9 cellular contexts compared by ENCODE assay signal in the genomic region with DNA sequence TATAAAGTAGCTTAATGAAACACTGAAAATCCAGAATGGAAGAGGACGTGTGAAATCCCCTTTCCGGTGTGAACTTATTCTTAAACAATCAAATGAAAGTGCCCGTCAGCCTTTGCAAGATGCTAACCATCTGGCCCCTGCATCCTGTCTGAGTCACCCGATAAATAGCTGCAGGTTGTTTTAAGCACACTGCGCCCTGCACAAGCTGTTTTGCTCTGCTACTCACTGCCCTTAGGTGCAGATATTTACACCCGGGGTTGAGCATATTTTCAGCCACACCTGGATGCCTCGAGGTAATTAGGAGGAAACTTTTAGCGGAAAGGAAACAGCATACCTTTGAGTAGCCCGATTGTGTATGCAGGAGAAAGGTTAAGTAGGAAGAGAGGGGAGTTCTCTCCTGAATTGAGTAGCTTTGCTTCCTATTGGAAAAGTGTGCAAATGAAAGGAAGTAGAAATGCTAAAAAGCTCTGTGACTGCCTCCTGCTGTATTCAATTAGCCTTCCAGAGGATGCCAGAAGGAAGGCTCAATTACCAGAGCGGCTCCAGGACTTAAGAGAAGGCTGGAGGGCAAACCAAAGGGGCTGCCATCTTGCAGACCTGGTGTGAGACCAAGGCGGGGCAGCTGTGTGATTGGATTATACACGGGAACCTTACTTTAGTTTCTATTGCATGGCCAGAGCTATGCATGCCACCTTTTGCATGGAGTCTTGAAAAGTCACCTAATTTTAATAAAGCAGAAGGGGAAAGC. TPM values are rescaled to one million over a fixed set of nuclear protein-coding genes. Genes with fewer than 3 reads are reported as not detected.
DNase-seq lines count a peak whose midpoint lies in the region; ATAC-seq, FAIRE-seq and TF ChIP-seq lines count a peak whose summit lies in the region.
"Had no signal": no experiment of that assay in that cellular context is flagged by ENCODE, and none has a peak within 500 bp of the region (broad histone marks: within the 10 kb centered on the region; RNA-seq: fewer than 3 reads in every experiment).

No MANE protein-coding gene starts in this region.

- H3K9me3 ChIP-seq in colonic mucosa: no peaks in the 10 kb centered on the region
- H3K9me3 ChIP-seq in stomach smooth muscle (ENCODE audit: control insufficient read depth in 2 of 2, low read length in 2 of 2): no peaks in the 10 kb centered on the region

- no peak for TF ChIP-seq CTCF in colonic mucosa (IDR thresholded peaks at IDR 0.05)

- H3K36me3 ChIP-seq in colonic mucosa (no peaks in the 10 kb centered on the region), stomach smooth muscle (ENCODE audit: control insufficient read depth in 2 of 2, insufficient read depth in 2 of 2, low read length in 2 of 2) (no peaks in the 10 kb centered on the region)

- intact Hi-C loops in colonic mucosa (cut with DNase I): no loop called here

- H3K4me3 ChIP-seq in colonic mucosa (no peak overlapping the region), stomach smooth muscle (ENCODE audit: low read length in 2 of 2) (peak overlapping the region; percentile 47 to 54)

- H3K9ac ChIP-seq in colonic mucosa (ENCODE audit: low read depth in 2 of 2, low read length in 2 of 2) (no peak overlapping the region), stomach smooth muscle (ENCODE audit: low read length in 2 of 2) (no peak overlapping the region)

- TF ChIP-seq POLR2A in GM12891 (IDR thresholded peaks at IDR 0.05; ENCODE audit: low read depth, low read length): no peak

- H3K27me3 ChIP-seq in colonic mucosa (no peaks in the 10 kb centered on the region), stomach smooth muscle (ENCODE audit: control insufficient read depth in 1 of 2, insufficient read depth in 2 of 2, low read length in 2 of 2) (no peaks in the 10 kb centered on the region)

- H3K27ac ChIP-seq in colonic mucosa (peak overlapping the region; percentile 13), stomach smooth muscle (ENCODE audit: low read length) (no peak overlapping the region)

- DNase-seq in NCI-H1436 (lab: John Stamatoyannopoulos, UW) (peak; percentile 18), NCI-H1436 treated with DMSO at 0.1 percent for 48 hours (lab: John Stamatoyannopoulos, UW) (no peak), NCI-H82 (lab: John Stamatoyannopoulos, UW) (peak; percentile 81), colonic mucosa (peak; percentile 38), NCI-H2227 (lab: John Stamatoyannopoulos, UW; ENCODE audit: unreplicated experiment) (no peak), GM12891 (ENCODE audit: insufficient read length, low spot score) (no peak)

- FAIRE-seq in GM12891 (lab: Jason Lieb, UNC): no peak
- FAIRE-seq: TTC549 had no signal

- peak; percentile 77 for ATAC-seq in HG02759 (IDR thresholded peaks at IDR 0.05; ENCODE audit: unreplicated experiment)

- H3K4me1 ChIP-seq in colonic mucosa (peaks cover 4% of the 10 kb centered on the region), stomach smooth muscle (ENCODE audit: control insufficient read depth, insufficient read depth, low read length) (peaks cover 14% of the 10 kb centered on the region)

TF ChIP-seq in GM12891, 5 proteins besides CTCF, POLR2A, EP300 and RAD21:
- TF ChIP-seq POLR2AphosphoS5 (IDR thresholded peaks at IDR 0.05; ENCODE audit: low read depth, low read length) (no peak), SPI1 (IDR thresholded peaks at IDR 0.05; ENCODE audit: low read depth, low read length) (no peak), POU2F2 (IDR thresholded peaks at IDR 0.05; ENCODE audit: low read depth, low read length) (no peak), PAX5 (IDR thresholded peaks at IDR 0.05; ENCODE audit: insufficient read depth, low read length, severe bottlenecking) (no peak), TAF1 (IDR thresholded peaks at IDR 0.05; ENCODE audit: low read depth, low read length) (no peak)

RNA-seq across cellular contexts. Expression of a gene that starts 42.5 kb away (rescaled TPM):
- total RNA-seq in colonic mucosa: 10 to 100 TPM in 1 of 2 donors, 1 to 10 TPM in 1; 6.7 to 23.0 TPM
- 0.01 TPM for polyA plus RNA-seq in GM12891 (2012; ENCODE audit: low read depth, missing spikeins)

Comparison
In these comparisons a context has a peak if more than half of its experiments do, and no peak if none do; other contexts are left out.
1. DNase-seq: peak in NCI-H1436 (single experiment), NCI-H82 (single experiment) and colonic mucosa (single experiment); none in NCI-H1436 treated with DMSO at 0.1 percent for 48 hours (single experiment), NCI-H2227 (single experiment) and GM12891 (single experiment).